In the genomic region with DNA sequence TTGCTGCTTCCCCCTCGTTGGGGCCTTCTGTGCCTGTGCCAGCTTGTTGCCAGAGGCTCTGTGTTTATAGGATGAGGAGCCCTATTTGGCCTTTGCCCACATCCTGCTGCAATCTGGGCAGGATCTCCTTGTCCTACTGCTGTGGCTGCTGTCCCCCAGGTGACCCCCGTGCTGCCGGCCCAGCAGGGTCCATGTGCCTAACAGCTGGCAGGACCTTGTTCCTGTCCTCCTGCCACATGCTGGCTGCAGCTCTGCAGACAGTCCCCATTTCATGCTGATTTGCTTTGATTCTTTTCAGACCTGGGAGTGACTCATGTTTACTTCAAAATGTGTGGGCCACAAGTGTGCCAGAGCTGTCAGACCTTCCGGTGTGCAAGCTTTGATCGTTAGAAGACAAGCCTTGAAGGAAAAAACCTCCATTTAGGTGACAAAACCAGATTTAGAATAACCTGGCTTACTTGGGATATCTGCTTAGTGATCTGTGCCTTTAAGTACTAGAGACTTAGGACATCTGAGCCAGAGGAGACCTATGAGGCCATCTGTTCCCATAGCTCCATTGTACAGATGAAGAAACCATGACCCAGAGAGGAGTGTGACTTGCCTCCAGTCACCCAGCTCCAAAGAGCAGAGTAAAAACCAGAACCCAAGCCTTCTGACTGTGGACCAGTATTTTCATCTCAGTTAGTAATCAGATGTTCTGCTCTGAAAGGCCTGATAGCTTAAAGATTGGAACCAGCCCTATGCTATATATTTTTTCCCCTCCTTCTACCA, we compare ENCODE assay signal across 8 cellular contexts. TPM values are rescaled to one million over a fixed set of nuclear protein-coding genes. Genes with fewer than 3 reads are reported as not detected.
DNase-seq lines count a peak whose midpoint lies in the region; ATAC-seq and TF ChIP-seq lines count a peak whose summit lies in the region.

No MANE protein-coding gene starts in this region.

- H3K9ac ChIP-seq in MM.1S (ENCODE audit: low read length): no peak overlapping the region

- H3K36me3 Mint-ChIP-seq in activated naive CD4-positive, alpha-beta T cell treated with anti-CD3 and anti-CD28 coated beads, Interleukin-2, amount 10 ng/mL, durations not matched to agents 7 days and 5 days: no peaks in the 10 kb centered on the region
- H3K36me3 Mint-ChIP-seq in stimulated activated naive CD8-positive, alpha-beta T cell treated with anti-CD3 and anti-CD28 coated beads, Interleukin-15, Interleukin-2, amounts not matched to agents 100 ng/mL and 50 ng/mL, for 24 hours (ENCODE audit: low read depth): no peaks in the 10 kb centered on the region

- 39% methylated on average over 5 of the region's 5 CpGs for WGBS in right cardiac atrium

- no peak for TF ChIP-seq CTCF in MM.1S (IDR thresholded peaks at IDR 0.05; ENCODE audit: low read length)

- intact Hi-C loops in right cardiac atrium (cut with DNase I): no loop called here

- H3K4me2 ChIP-seq in MM.1S (ENCODE audit: low read depth, low read length): no peak overlapping the region

- H3K9me2 ChIP-seq in MM.1S (replicated peaks; ENCODE audit: insufficient read depth, low read length): no peaks in the 10 kb centered on the region

- no peaks in the 10 kb centered on the region for H4K20me1 ChIP-seq in MM.1S (ENCODE audit: insufficient read depth, low read length)

- no peak overlapping the region for H3K4me3 Mint-ChIP-seq in activated naive CD4-positive, alpha-beta T cell treated with anti-CD3 and anti-CD28 coated beads, Interleukin-2, amount 10 ng/mL, durations not matched to agents 7 days and 5 days
- no peak overlapping the region for H3K4me3 Mint-ChIP-seq in stimulated activated naive CD8-positive, alpha-beta T cell treated with anti-CD3 and anti-CD28 coated beads, Interleukin-15, Interleukin-2, amounts not matched to agents 100 ng/mL and 50 ng/mL, for 24 hours

- H3K36me3 ChIP-seq in MM.1S (replicated peaks; ENCODE audit: insufficient read depth, low read length): no peaks in the 10 kb centered on the region

- H3K4me3 ChIP-seq in right cardiac atrium (ENCODE audit: low read length) (no peak overlapping the region), MM.1S (ENCODE audit: low read length) (no peak overlapping the region)

- no peak overlapping the region for H2AFZ ChIP-seq in MM.1S (ENCODE audit: low read length)

- peaks cover 25% of the 10 kb centered on the region for H3K4me1 Mint-ChIP-seq in activated naive CD4-positive, alpha-beta T cell treated with anti-CD3 and anti-CD28 coated beads, Interleukin-2, amount 10 ng/mL, durations not matched to agents 7 days and 5 days
- peaks cover 23% of the 10 kb centered on the region for H3K4me1 Mint-ChIP-seq in stimulated activated naive CD8-positive, alpha-beta T cell treated with anti-CD3 and anti-CD28 coated beads, Interleukin-15, Interleukin-2, amounts not matched to agents 100 ng/mL and 50 ng/mL, for 24 hours (ENCODE audit: low read depth)

- no peaks in the 10 kb centered on the region for H3F3A ChIP-seq in MM.1S (ENCODE audit: insufficient read depth, low read length)

- H3K27ac Mint-ChIP-seq in activated naive CD4-positive, alpha-beta T cell treated with anti-CD3 and anti-CD28 coated beads, Interleukin-2, amount 10 ng/mL, durations not matched to agents 7 days and 5 days: peak overlapping the region; percentile 90
- H3K27ac Mint-ChIP-seq in stimulated activated naive CD8-positive, alpha-beta T cell treated with anti-CD3 and anti-CD28 coated beads, Interleukin-15, Interleukin-2, amounts not matched to agents 100 ng/mL and 50 ng/mL, for 24 hours: peak overlapping the region; percentile 28

- H3K4me1 ChIP-seq in right cardiac atrium (ENCODE audit: control insufficient read depth, insufficient read depth, low read length): peaks cover 10% of the 10 kb centered on the region
- peaks cover 9% of the 10 kb centered on the region for H3K4me1 ChIP-seq in MM.1S (ENCODE audit: low read length)

- H3K27ac ChIP-seq in right cardiac atrium (ENCODE audit: low read length) (no peak overlapping the region), MM.1S (ENCODE audit: low read length) (no peak overlapping the region)

- peaks cover 5% of the 10 kb centered on the region for H3K27me3 Mint-ChIP-seq in activated naive CD4-positive, alpha-beta T cell treated with anti-CD3 and anti-CD28 coated beads, Interleukin-2, amount 10 ng/mL, durations not matched to agents 7 days and 5 days
- no peaks in the 10 kb centered on the region for H3K27me3 Mint-ChIP-seq in stimulated activated naive CD8-positive, alpha-beta T cell treated with anti-CD3 and anti-CD28 coated beads, Interleukin-15, Interleukin-2, amounts not matched to agents 100 ng/mL and 50 ng/mL, for 24 hours

- H3K9me3 ChIP-seq in right cardiac atrium (ENCODE audit: control insufficient read depth, low read length): no peaks in the 10 kb centered on the region
- no peaks in the 10 kb centered on the region for H3K9me3 ChIP-seq in MM.1S (replicated peaks; ENCODE audit: insufficient read depth, low read length)

- H3K9me3 Mint-ChIP-seq in activated naive CD4-positive, alpha-beta T cell treated with anti-CD3 and anti-CD28 coated beads, Interleukin-2, amount 10 ng/mL, durations not matched to agents 7 days and 5 days: no peaks in the 10 kb centered on the region
- no peaks in the 10 kb centered on the region for H3K9me3 Mint-ChIP-seq in stimulated activated naive CD8-positive, alpha-beta T cell treated with anti-CD3 and anti-CD28 coated beads, Interleukin-15, Interleukin-2, amounts not matched to agents 100 ng/mL and 50 ng/mL, for 24 hours

- no peaks in the 10 kb centered on the region; the same call in 1 of the 2 replicates for H3K79me2 ChIP-seq in MM.1S (ENCODE audit: low read length)

- peak; percentile 13 to 36 for ATAC-seq in right cardiac atrium
- ATAC-seq in GM21526 (IDR thresholded peaks at IDR 0.05; ENCODE audit: low FRiP score, unreplicated experiment): no peak

- H3K27me3 ChIP-seq in right cardiac atrium (ENCODE audit: control insufficient read depth, insufficient read depth) (no peaks in the 10 kb centered on the region), MM.1S (replicated peaks; ENCODE audit: insufficient read depth, low read length) (no peaks in the 10 kb centered on the region)

- peak; percentile 48 to 70 for DNase-seq in NCI-H524 (lab: John Stamatoyannopoulos, UW)
- DNase-seq in activated naive CD4-positive, alpha-beta T cell treated with anti-CD3 and anti-CD28 coated beads, Interleukin-2, amount 10 ng/mL, durations not matched to agents 7 days and 5 days: peak; percentile 62
- DNase-seq in right cardiac atrium: peak in 2 of 3 donors; percentile 56 to 65
- no peak for DNase-seq in HK-2 (ENCODE audit: unreplicated experiment)
- no peak for DNase-seq in MM.1S
- DNase-seq in NCI-H187 (lab: John Stamatoyannopoulos, UW): no peak

- CTCF ChIA-PET in activated naive CD4-positive, alpha-beta T cell treated with anti-CD3 and anti-CD28 coated beads, Interleukin-2, amount 10 ng/mL, durations not matched to agents 7 days and 5 days (lab: Charles Lee): interaction anchor here (1.1 to 1.4 kb wide), 4 partner anchors 19 to 173 kb away, joined by 3 to 5 read pairs (median 4); no protein-coding TSS in a partner anchor

RNA-seq across cellular contexts. Expression of a gene that starts 11.1 kb away (rescaled TPM):
- 10 to 100 TPM in 2 of 4 donors, 1 to 10 TPM in 2; 7.9 to 12.9 (median 10.1) TPM for total RNA-seq in right cardiac atrium
- polyA plus RNA-seq in right cardiac atrium: 4.4 TPM

Comparison
In these comparisons a context has a peak if more than half of its experiments do, and no peak if none do; other contexts are left out.
1. DNase-seq: peak in NCI-H524 (2 of 2), activated naive CD4-positive, alpha-beta T cell treated with anti-CD3 and anti-CD28 coated beads, Interleukin-2, amount 10 ng/mL, durations not matched to agents 7 days and 5 days (single experiment) and right cardiac atrium (2 of 3); none in HK-2 (single experiment), MM.1S (single experiment) and NCI-H187 (0 of 2).